14 cellular contexts compared by ENCODE assay signal in the genomic region with DNA sequence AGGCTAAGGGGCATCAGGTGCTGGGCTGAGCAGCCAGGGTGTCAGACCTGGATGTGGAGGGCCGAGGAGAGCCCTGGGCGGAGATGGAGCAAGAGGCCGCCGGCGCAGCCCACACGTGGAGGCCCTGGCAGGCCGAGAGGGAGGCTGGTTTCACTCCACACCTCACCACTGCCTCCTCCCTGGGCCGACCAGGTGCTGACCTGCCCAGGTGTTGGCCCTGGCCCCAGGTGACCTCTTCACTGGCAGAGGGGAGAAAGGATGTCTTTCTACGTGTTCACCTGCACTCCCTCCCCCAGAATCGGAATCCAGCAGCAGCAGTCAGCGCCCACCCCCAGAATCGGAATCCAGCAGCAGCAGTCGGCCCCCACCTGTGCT. TPM values are rescaled to one million over a fixed set of nuclear protein-coding genes. Genes with fewer than 3 reads are reported as not detected.
DNase-seq lines count a peak whose midpoint lies in the region; ATAC-seq, FAIRE-seq and TF ChIP-seq lines count a peak whose summit lies in the region.
"Had no signal": no experiment of that assay in that cellular context is flagged by ENCODE, and none has a peak within 500 bp of the region (broad histone marks: within the 10 kb centered on the region; RNA-seq: fewer than 3 reads in every experiment).

No MANE protein-coding gene starts in this region.

- no peaks in the 10 kb centered on the region for H3K36me3 Mint-ChIP-seq in activated CD4-positive, alpha-beta memory T cell treated with anti-CD3 and anti-CD28 coated beads, Interleukin-2, amount 10 ng/mL, durations not matched to agents 7 days and 5 days (ENCODE audit: low read depth)

- CTCF ChIA-PET in activated CD4-positive, alpha-beta memory T cell treated with anti-CD3 and anti-CD28 coated beads, Interleukin-2, amount 10 ng/mL, durations not matched to agents 7 days and 5 days (lab: Charles Lee): interaction anchor here (1.9 to 3.3 kb wide), 2 partner anchors 8 to 78 kb away, joined by 6 to 23 read pairs; partner anchors contain the start of gene PTDSS2

- H3K36me3 ChIP-seq in keratinocyte (ENCODE audit: control insufficient read depth in 2 of 2, extremely low read depth in 1 of 2, insufficient read depth in 2 of 2, low read length in 2 of 2) (no peaks in the 10 kb centered on the region), upper lobe of left lung (no peaks in the 10 kb centered on the region)

- H3K9me3 ChIP-seq in keratinocyte (ENCODE audit: control insufficient read depth, low read depth, low read length) (no peaks in the 10 kb centered on the region), upper lobe of left lung (no peaks in the 10 kb centered on the region)

- TF ChIP-seq CTCF in keratinocyte (optimal IDR thresholded peaks at IDR 0.05 in 1 of 3, IDR thresholded peaks at IDR 0.05 in 1 of 3, conservative IDR thresholded peaks at IDR 0.05 in 1 of 3; ENCODE audit: extremely low read depth in 1 of 3, insufficient read depth in 2 of 3, low read length in 3 of 3): no peak
- TF ChIP-seq CTCF in upper lobe of left lung (IDR thresholded peaks at IDR 0.05): no peak

- H3K4me1 ChIP-seq in keratinocyte (ENCODE audit: control insufficient read depth, extremely low read depth, insufficient read depth, low read length) (peaks cover 24% of the 10 kb centered on the region), upper lobe of left lung (peaks cover 11 to 30% (median 22%) of the 10 kb centered on the region in 4 donors)

- peak; percentile 7 for DNase-seq in activated naive CD4-positive, alpha-beta T cell treated with anti-CD3 and anti-CD28 coated beads, Interleukin-2, amount 50 U/mL, for 16 hours
- DNase-seq in activated naive CD4-positive, alpha-beta T cell (lab: John Stamatoyannopoulos, UW): no peak
- no peak for DNase-seq in activated CD4-positive, alpha-beta memory T cell treated with anti-CD3 and anti-CD28 coated beads, Interleukin-2, amount 10 ng/mL, durations not matched to agents 7 days and 5 days
- DNase-seq in keratinocyte (ENCODE audit: low read depth, low spot score) (no peak), upper lobe of left lung (no peak), kidney glomerular epithelial cell (lab: John Stamatoyannopoulos, UW) (no peak)
- DNase-seq: dermis blood vessel endothelial cell, hippocampal formation, NCI-H2107, nucleus accumbens had no signal

- H3K4me3 ChIP-seq in keratinocyte (ENCODE audit: control insufficient read depth in 2 of 3, extremely low read depth in 1 of 3, insufficient read depth in 2 of 3, low read depth in 1 of 3, low read length in 3 of 3) (peak overlapping the region; percentile 61 to 77 (median 71)), upper lobe of left lung (peak overlapping the region in 3 of 4 donors; percentile 39 to 57 (median 51))

- no peaks in the 10 kb centered on the region for H4K20me1 ChIP-seq in keratinocyte (ENCODE audit: control insufficient read depth, extremely low read depth, insufficient read depth, low read length)

- H3K27me3 ChIP-seq in keratinocyte (ENCODE audit: control insufficient read depth, extremely low read depth, insufficient read depth, low read length) (no peaks in the 10 kb centered on the region), upper lobe of left lung (peaks cover 0 to 2% (median 0%) of the 10 kb centered on the region in 4 donors)

- TF ChIP-seq POLR2A in upper lobe of left lung (IDR thresholded peaks at IDR 0.05): no peak

- no peak overlapping the region for H2AFZ ChIP-seq in keratinocyte (ENCODE audit: control insufficient read depth, low read length)

- peaks cover 9% of the 10 kb centered on the region for H3K79me2 ChIP-seq in keratinocyte (ENCODE audit: control insufficient read depth, insufficient read depth, low read length)

- dilution Hi-C loops in keratinocyte (cut with MboI; ENCODE audit: extremely low pct_ligation_motif_present, low sequenced_read_pairs): no loop called here

- H3K27ac ChIP-seq in keratinocyte (ENCODE audit: control insufficient read depth, insufficient read depth, low read length) (no peak overlapping the region), upper lobe of left lung (no peak overlapping the region)

- POLR2A ChIA-PET in activated CD4-positive, alpha-beta memory T cell treated with anti-CD3 and anti-CD28 coated beads, Interleukin-2, amount 10 ng/mL, durations not matched to agents 7 days and 5 days (lab: Charles Lee): interaction anchor here (0.9 to 3.1 kb wide), 4 partner anchors 18 to 35 kb away, joined by 3 to 30 read pairs (median 3); partner anchors contain the start of gene SIGIRR

- no peak for ATAC-seq in upper lobe of left lung (ENCODE audit: low FRiP score in 2 of 2)
- no peak for ATAC-seq in HG02852 (IDR thresholded peaks at IDR 0.05; ENCODE audit: unreplicated experiment)
- ATAC-seq in HG02610 (IDR thresholded peaks at IDR 0.05; ENCODE audit: unreplicated experiment): no peak

- peak overlapping the region; percentile 85 for H3K4me2 ChIP-seq in keratinocyte (ENCODE audit: control insufficient read depth, extremely low read depth, insufficient read depth, low read depth, low read length)

- peak overlapping the region; percentile 72 for H3K9ac ChIP-seq in keratinocyte (ENCODE audit: control insufficient read depth, extremely low read depth, insufficient read depth, low read length)

- no peaks in the 10 kb centered on the region for H3K9me1 ChIP-seq in keratinocyte (ENCODE audit: control insufficient read depth, extremely low read depth, insufficient read depth, low read length)

- peaks cover 38% of the 10 kb centered on the region for H3K4me1 Mint-ChIP-seq in activated CD4-positive, alpha-beta memory T cell treated with anti-CD3 and anti-CD28 coated beads, Interleukin-2, amount 10 ng/mL, durations not matched to agents 7 days and 5 days

- H3K9me3 Mint-ChIP-seq in activated CD4-positive, alpha-beta memory T cell treated with anti-CD3 and anti-CD28 coated beads, Interleukin-2, amount 10 ng/mL, durations not matched to agents 7 days and 5 days: no peaks in the 10 kb centered on the region

- peak overlapping the region; percentile 75 for H3K4me3 Mint-ChIP-seq in activated CD4-positive, alpha-beta memory T cell treated with anti-CD3 and anti-CD28 coated beads, Interleukin-2, amount 10 ng/mL, durations not matched to agents 7 days and 5 days

- WGBS in upper lobe of left lung, 2 donors: 67 to 78% methylated on average over 8 to 9 of the region's 13 CpGs

- FAIRE-seq in keratinocyte (lab: Jason Lieb, UNC): no peak

- H3K27me3 Mint-ChIP-seq in activated CD4-positive, alpha-beta memory T cell treated with anti-CD3 and anti-CD28 coated beads, Interleukin-2, amount 10 ng/mL, durations not matched to agents 7 days and 5 days: peaks cover 9% of the 10 kb centered on the region

- no peak for TF ChIP-seq EP300 in upper lobe of left lung (IDR thresholded peaks at IDR 0.05)

- no peak overlapping the region for H3K27ac Mint-ChIP-seq in activated CD4-positive, alpha-beta memory T cell treated with anti-CD3 and anti-CD28 coated beads, Interleukin-2, amount 10 ng/mL, durations not matched to agents 7 days and 5 days

RNA-seq across cellular contexts. Expression of gene ANO9, which starts 0.8 kb away (rescaled TPM):
- total RNA-seq in activated CD4-positive, alpha-beta memory T cell treated with anti-CD3 and anti-CD28 coated beads, Interleukin-2, amount 10 ng/mL, durations not matched to agents 7 days and 5 days: 10 to 100 TPM; 69.2 to 73.5 TPM
- polyA plus RNA-seq in keratinocyte: 16.1 to 40.2 TPM (median 17.7 TPM) in 3 replicates
- polyA plus RNA-seq in keratinocyte (2011; ENCODE audit: low read depth): 12.2 TPM
- polyA plus RNA-seq in keratinocyte (2011; cell fraction: cytosol; rRNA removed): 2.5 and 4.0 TPM in 2 replicates
- polyA plus RNA-seq in keratinocyte (2011; cell fraction: nucleus; rRNA removed): 143 and 201 TPM in 2 replicates
- 18.0 and 49.7 TPM in 2 replicates for polyA plus RNA-seq in keratinocyte (2012; ENCODE audit: low replicate concordance)
- polyA minus RNA-seq in keratinocyte: 15.2 to 21.3 TPM (median 15.5 TPM) in 3 replicates
- polyA minus RNA-seq in keratinocyte (2011; cell fraction: cytosol; rRNA and poly(A)+ RNA removed): 5.0 TPM
- 28.2 and 31.9 TPM in 2 replicates for polyA minus RNA-seq in keratinocyte (2011; cell fraction: nucleus; rRNA and poly(A)+ RNA removed)
- 10 to 100 TPM; 11.7 to 62.9 (median 18.8) TPM for total RNA-seq in upper lobe of left lung
- total RNA-seq: SK-MEL-5 had no signal
- polyA plus RNA-seq: BJ had no signal

RNA-seq across cellular contexts. Expression of gene PTDSS2, which starts 9.0 kb away (rescaled TPM):
- 10 to 100 TPM; 20.1 to 21.5 TPM for total RNA-seq in activated CD4-positive, alpha-beta memory T cell treated with anti-CD3 and anti-CD28 coated beads, Interleukin-2, amount 10 ng/mL, durations not matched to agents 7 days and 5 days
- 21.6 to 36.7 TPM (median 31.7 TPM) in 3 replicates for polyA plus RNA-seq in keratinocyte
- 15.6 TPM for polyA plus RNA-seq in keratinocyte (2011; ENCODE audit: low read depth)
- polyA plus RNA-seq in keratinocyte (2011; cell fraction: cytosol; rRNA removed): 21.5 and 31.3 TPM in 2 replicates
- 73.0 and 91.5 TPM in 2 replicates for polyA plus RNA-seq in keratinocyte (2011; cell fraction: nucleus; rRNA removed)
- polyA plus RNA-seq in keratinocyte (2012; ENCODE audit: low replicate concordance): 25.4 and 36.5 TPM in 2 replicates
- 42.6 to 74.9 TPM (median 46.0 TPM) in 3 replicates for polyA minus RNA-seq in keratinocyte
- polyA minus RNA-seq in keratinocyte (2011; cell fraction: cytosol; rRNA and poly(A)+ RNA removed): 48.5 TPM
- polyA minus RNA-seq in keratinocyte (2011; cell fraction: nucleus; rRNA and poly(A)+ RNA removed): 59.6 and 60.7 TPM in 2 replicates
- total RNA-seq in upper lobe of left lung: 100 to 1,000 TPM in 1 of 6 donors, 10 to 100 TPM in 5; 29.6 to 188 (median 45.1) TPM

RNA-seq across cellular contexts. Expression of gene SIGIRR, which starts 26.2 kb away (rescaled TPM):
- total RNA-seq in activated CD4-positive, alpha-beta memory T cell treated with anti-CD3 and anti-CD28 coated beads, Interleukin-2, amount 10 ng/mL, durations not matched to agents 7 days and 5 days: 100 to 1,000 TPM; 170 to 178 TPM
- polyA plus RNA-seq in keratinocyte: 1.8 to 3.8 TPM (median 2.4 TPM) in 3 replicates
- not detected for polyA plus RNA-seq in keratinocyte (2011; ENCODE audit: low read depth)
- 0.78 and 2.4 TPM in 2 replicates for polyA plus RNA-seq in keratinocyte (2011; cell fraction: cytosol; rRNA removed)
- polyA plus RNA-seq in keratinocyte (2011; cell fraction: nucleus; rRNA removed): 2.9 and 3.4 TPM in 2 replicates
- polyA plus RNA-seq in keratinocyte (2012; ENCODE audit: low replicate concordance): 2.8 and 6.5 TPM in 2 replicates
- polyA minus RNA-seq in keratinocyte: 0.67 to 8.0 TPM (median 1.0 TPM) in 3 replicates
- 3.6 TPM for polyA minus RNA-seq in keratinocyte (2011; cell fraction: cytosol; rRNA and poly(A)+ RNA removed)
- polyA minus RNA-seq in keratinocyte (2011; cell fraction: nucleus; rRNA and poly(A)+ RNA removed): 1.9 and 2.0 TPM in 2 replicates
- 100 to 1,000 TPM in 3 of 6 donors, 10 to 100 TPM in 3; 54.7 to 116 (median 91.1) TPM for total RNA-seq in upper lobe of left lung

RNA-seq across cellular contexts. Expression of gene PKP3, which starts 47.0 kb away (rescaled TPM):
- total RNA-seq in activated CD4-positive, alpha-beta memory T cell treated with anti-CD3 and anti-CD28 coated beads, Interleukin-2, amount 10 ng/mL, durations not matched to agents 7 days and 5 days: not detected
- polyA plus RNA-seq in keratinocyte: 125 to 245 TPM (median 127 TPM) in 3 replicates
- 112 TPM for polyA plus RNA-seq in keratinocyte (2011; ENCODE audit: low read depth)
- polyA plus RNA-seq in keratinocyte (2011; cell fraction: cytosol; rRNA removed): 67.9 and 176 TPM in 2 replicates
- 163 and 226 TPM in 2 replicates for polyA plus RNA-seq in keratinocyte (2011; cell fraction: nucleus; rRNA removed)
- 180 and 202 TPM in 2 replicates for polyA plus RNA-seq in keratinocyte (2012; ENCODE audit: low replicate concordance)
- 98.9 to 231 TPM (median 193 TPM) in 3 replicates for polyA minus RNA-seq in keratinocyte
- polyA minus RNA-seq in keratinocyte (2011; cell fraction: cytosol; rRNA and poly(A)+ RNA removed): 467 TPM
- polyA minus RNA-seq in keratinocyte (2011; cell fraction: nucleus; rRNA and poly(A)+ RNA removed): 173 and 240 TPM in 2 replicates
- 10 to 100 TPM; 33.4 to 86.3 (median 55.2) TPM for total RNA-seq in upper lobe of left lung
- total RNA-seq: SK-MEL-5 had no signal
